9 cellular contexts compared by ENCODE assay signal in genomic region chr7:144223675-144224074, GRCh38. TPM values are rescaled to one million over a fixed set of nuclear protein-coding genes. Genes with fewer than 3 reads are reported as not detected.
"Had no signal": no experiment of that assay in that cellular context is flagged by ENCODE, and none has a peak within 500 bp of the region (broad histone marks: within the 10 kb centered on the region; RNA-seq: fewer than 3 reads in every experiment).

No MANE protein-coding gene starts in this region.

RNA-seq across cellular contexts. Expression of gene OR2A42, which starts 15.7 kb away (rescaled TPM):
- total RNA-seq: activated B cell treated with CpG ODN at 0.5 μM for 24 hours; activated CD4-positive, alpha-beta memory T cell treated with anti-CD3 and anti-CD28 coated beads for 36 hours; activated CD4-positive, alpha-beta memory T cell treated with anti-CD3 and anti-CD28 coated beads, Interleukin-2, amount 10 ng/mL, durations not matched to agents 7 days and 5 days; activated CD4-positive, alpha-beta T cell treated with anti-CD3 and anti-CD28 coated beads for 36 hours; activated CD8-positive, alpha-beta memory T cell treated with anti-CD3 and anti-CD28 coated beads for 36 hours; activated CD8-positive, alpha-beta memory T cell treated with anti-CD3 and anti-CD28 coated beads, Interleukin-2, amount 10 ng/mL, durations not matched to agents 7 days and 5 days; activated CD8-positive, alpha-beta T cell treated with anti-CD3 and anti-CD28 coated beads for 36 hours; activated CD8-positive, alpha-beta T cell treated with anti-CD3 and anti-CD28 coated beads, Interleukin-2, amount 10 ng/mL, durations not matched to agents 7 days and 5 days; T-helper 2 cell treated with Interferon-gamma antibody and Interleukin-4, amounts not matched to agents 100 ng/mL and 5 ng/mL, for 36 hours had no signal

RNA-seq across cellular contexts. Expression of gene CTAGE4, which starts 40.4 kb away (rescaled TPM):
- total RNA-seq: activated B cell treated with CpG ODN at 0.5 μM for 24 hours had no signal

RNA-seq across cellular contexts. Expression of gene CTAGE8, which starts 45.4 kb away (rescaled TPM):
- total RNA-seq: activated CD8-positive, alpha-beta memory T cell treated with anti-CD3 and anti-CD28 coated beads, Interleukin-2, amount 10 ng/mL, durations not matched to agents 7 days and 5 days had no signal
